Comparison of ENCODE assay signal across 26 cellular contexts in genomic region chr12:131565256-131566005, GRCh38.
"Had no signal": no experiment of that assay in that cellular context is flagged by ENCODE, and none has a peak within 500 bp of the region (broad histone marks: within the 10 kb centered on the region; RNA-seq: fewer than 3 reads in every experiment).

No MANE protein-coding gene starts in this region.

- H3K27ac ChIP-seq: adrenal gland, breast epithelium had no signal

- H3K4me3 ChIP-seq: adrenal gland, breast epithelium had no signal

- H3K9me3 Mint-ChIP-seq: activated CD8-positive, alpha-beta T cell treated with anti-CD3 and anti-CD28 coated beads for 36 hours; activated naive CD8-positive, alpha-beta T cell treated with anti-CD3 and anti-CD28 coated beads, Interleukin-2, amount 10 ng/mL, durations not matched to agents 7 days and 5 days; activated T-cell treated with anti-CD3 and anti-CD28 coated beads, Interleukin-2, amount 50 U/mL, for 72 hours; activated T-helper 2 cell treated with anti-CD3 and anti-CD28 coated beads, Interferon-gamma antibody, Interleukin-2, Interleukin-4, amounts not matched to agents 10 μg/mL and 5 μg/mL and 100 μg/mL, durations not matched to agents 14 hours and 24 hours and 36 hours had no signal

- H3K27me3 Mint-ChIP-seq: activated naive CD8-positive, alpha-beta T cell treated with anti-CD3 and anti-CD28 coated beads, Interleukin-2, amount 10 ng/mL, durations not matched to agents 7 days and 5 days had no signal

- H3K27ac Mint-ChIP-seq: activated CD8-positive, alpha-beta T cell treated with anti-CD3 and anti-CD28 coated beads for 36 hours; activated naive CD8-positive, alpha-beta T cell treated with anti-CD3 and anti-CD28 coated beads, Interleukin-2, amount 10 ng/mL, durations not matched to agents 7 days and 5 days; activated T-cell treated with anti-CD3 and anti-CD28 coated beads, Interleukin-2, amount 50 U/mL, for 72 hours; activated T-helper 2 cell treated with anti-CD3 and anti-CD28 coated beads, Interferon-gamma antibody, Interleukin-2, Interleukin-4, amounts not matched to agents 10 μg/mL and 5 μg/mL and 100 μg/mL, durations not matched to agents 14 hours and 24 hours and 36 hours had no signal

- H3K27me3 ChIP-seq: adrenal gland had no signal

- H3K9me3 ChIP-seq: adrenal gland, breast epithelium, SK-N-SH had no signal

- H3K4me3 Mint-ChIP-seq: activated CD8-positive, alpha-beta T cell treated with anti-CD3 and anti-CD28 coated beads for 36 hours; activated naive CD8-positive, alpha-beta T cell treated with anti-CD3 and anti-CD28 coated beads, Interleukin-2, amount 10 ng/mL, durations not matched to agents 7 days and 5 days; activated T-cell treated with anti-CD3 and anti-CD28 coated beads, Interleukin-2, amount 50 U/mL, for 72 hours had no signal

- H3K36me3 ChIP-seq: adrenal gland, breast epithelium had no signal

- ATAC-seq: activated CD4-positive, CD25-positive, alpha-beta regulatory T cell treated with anti-CD3 and anti-CD28 coated beads, Interleukin-2, amount 50 U/mL, for 24 hours; activated CD8-positive, alpha-beta T cell treated with anti-CD3 and anti-CD28 coated beads for 36 hours; activated T-cell treated with anti-CD3 and anti-CD28 coated beads, Interleukin-2, amount 50 U/mL, for 72 hours; Panc1; Right ventricle myocardium inferior had no signal

- H3K9ac ChIP-seq: SK-N-SH had no signal

- H3K36me3 Mint-ChIP-seq: activated naive CD8-positive, alpha-beta T cell treated with anti-CD3 and anti-CD28 coated beads, Interleukin-2, amount 10 ng/mL, durations not matched to agents 7 days and 5 days had no signal

- H3K4me1 ChIP-seq: adrenal gland, breast epithelium had no signal

- H3K4me1 Mint-ChIP-seq: activated naive CD8-positive, alpha-beta T cell treated with anti-CD3 and anti-CD28 coated beads, Interleukin-2, amount 10 ng/mL, durations not matched to agents 7 days and 5 days had no signal

- H3K4me2 ChIP-seq: SK-N-SH had no signal

- DNase-seq: activated CD4-positive, alpha-beta T cell treated with anti-CD3 and anti-CD28 coated beads for 4 hours; activated CD8-positive, alpha-beta memory T cell treated with anti-CD3 and anti-CD28 coated beads, Interleukin-2, amount 50 U/mL, for 4 hours; activated CD8-positive, alpha-beta T cell treated with anti-CD3 and anti-CD28 coated beads for 36 hours; activated gamma-delta T cell treated with Interleukin-2 at 50 U/mL for 16 hours; activated naive CD4-positive, alpha-beta T cell treated with anti-CD3 and anti-CD28 coated beads, Interleukin-2, amount 50 U/mL, for 16 hours; activated naive CD8-positive, alpha-beta T cell treated with anti-CD3 and anti-CD28 coated beads, Interleukin-2, amount 10 ng/mL, durations not matched to agents 7 days and 5 days; activated T-cell treated with anti-CD3 and anti-CD28 coated beads, Interleukin-2, amount 50 U/mL, for 72 hours; adrenal gland; aorta; central memory CD4-positive, alpha-beta T cell; KG1; NCI-H1048; NCI-H146; NCI-H187 treated with DMSO at 0.1 percent for 48 hours; NCI-H446 treated with DMSO at 0.1 percent for 48 hours; NCI-H524 treated with DMSO at 0.1 percent for 48 hours; NCI-H82; OCI-M1; RPMI8226; SK-N-SH; T-helper 1 cell had no signal
